8 cellular contexts compared by ENCODE assay signal in genomic region chr17:64780096-64781012, GRCh38.
DNase-seq lines count a peak whose midpoint lies in the region; ATAC-seq and TF ChIP-seq lines count a peak whose summit lies in the region.

No MANE protein-coding gene starts in this region.

- H3K4me3 Mint-ChIP-seq in immature natural killer cell: peak overlapping the region; percentile 78 to 82 (median 80)

- H3K27me3 ChIP-seq in MG63: no peaks in the 10 kb centered on the region

- H3K27me3 Mint-ChIP-seq in immature natural killer cell (ENCODE audit: low read depth in 3 of 3): peaks cover 2 to 16% (median 10%) of the 10 kb centered on the region in 3 donors

- peaks cover 0 to 3% (median 0%) of the 10 kb centered on the region in 3 donors for H3K36me3 Mint-ChIP-seq in immature natural killer cell

- in situ Hi-C loops in astrocyte of the spinal cord (cut with HindIII; ENCODE audit: low sequenced_read_pairs): no loop called here

- peak; percentile 36 for DNase-seq in NCI-H146 (lab: John Stamatoyannopoulos, UW)
- DNase-seq in NCI-H146 treated with DMSO at 0.1 percent for 48 hours (lab: John Stamatoyannopoulos, UW; ENCODE audit: unreplicated experiment): no peak
- DNase-seq in T-helper 1 cell: peak; percentile 67 to 92 (median 76)
- DNase-seq in astrocyte of the spinal cord (ENCODE audit: low read depth, low spot score): no peak
- DNase-seq in immature natural killer cell: peak; percentile 55 to 65 (median 62)
- peak; percentile 76 for DNase-seq in stimulated activated CD4-positive, alpha-beta T cell treated with anti-CD3 and anti-CD28 coated beads, Interleukin-4, amount 100 ng/mL, for 1 hour
- no peak for DNase-seq in MG63

- H3K27ac Mint-ChIP-seq in immature natural killer cell: peak overlapping the region in 1 of 6 donors; percentile 53

- H3K9me3 ChIP-seq in MG63: no peaks in the 10 kb centered on the region

- TF ChIP-seq CTCF in astrocyte of the spinal cord (IDR thresholded peaks at IDR 0.05; ENCODE audit: low read depth, low read length): no peak

- peaks cover 27 to 39% of the 10 kb centered on the region in 2 donors for H3K4me1 Mint-ChIP-seq in immature natural killer cell

- H3K9me3 Mint-ChIP-seq in immature natural killer cell: no peaks in the 10 kb centered on the region

- no peak for ATAC-seq in HG03039 (IDR thresholded peaks at IDR 0.05; ENCODE audit: unreplicated experiment)

- peaks cover 4% of the 10 kb centered on the region for H3K36me3 ChIP-seq in MG63

- H3K4me3 ChIP-seq in astrocyte of the spinal cord (ENCODE audit: low read depth, low read length) (peak overlapping the region; percentile 33), MG63 (no peak overlapping the region)

Comparison
In these comparisons a context has a peak if more than half of its experiments do, and no peak if none do; other contexts are left out.
1. DNase-seq: peak in NCI-H146 (single experiment), T-helper 1 cell (5 of 5), immature natural killer cell (3 of 3) and stimulated activated CD4-positive, alpha-beta T cell treated with anti-CD3 and anti-CD28 coated beads, Interleukin-4, amount 100 ng/mL, for 1 hour (single experiment); none in NCI-H146 treated with DMSO at 0.1 percent for 48 hours (single experiment), astrocyte of the spinal cord (single experiment) and MG63 (single experiment).